ENCODE assay signal across 10 cellular contexts in the genomic region with DNA sequence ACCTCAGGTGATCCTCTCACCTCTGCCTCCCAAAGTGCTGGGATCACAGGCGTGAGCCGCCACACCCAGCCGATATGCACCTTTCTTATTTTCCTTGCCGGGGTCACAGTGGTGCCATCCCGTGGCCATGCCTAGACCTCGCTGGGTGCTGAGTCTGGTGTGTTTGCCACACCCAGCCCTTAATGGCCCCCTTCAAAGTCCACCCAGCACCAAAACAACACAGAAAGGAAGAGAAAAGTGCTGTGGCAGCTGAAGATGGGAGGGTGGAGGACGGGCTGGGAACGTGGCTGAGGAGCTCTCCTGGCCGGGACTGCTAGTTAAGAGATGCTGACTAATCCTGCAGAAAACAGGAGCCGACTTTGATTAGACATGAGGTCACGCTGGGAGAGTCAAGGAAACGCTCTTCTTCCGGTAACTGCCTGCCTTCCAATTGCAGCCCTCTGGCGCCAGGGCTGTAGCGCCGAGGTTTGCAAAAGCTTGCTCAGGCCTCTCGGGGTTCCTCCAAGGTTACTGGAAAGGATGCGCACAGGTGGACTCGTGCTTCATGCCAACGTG. TPM values are rescaled to one million over a fixed set of nuclear protein-coding genes. Genes with fewer than 3 reads are reported as not detected.
DNase-seq lines count a peak whose midpoint lies in the region; TF ChIP-seq lines count a peak whose summit lies in the region.
"Had no signal": no experiment of that assay in that cellular context is flagged by ENCODE, and none has a peak within 500 bp of the region (broad histone marks: within the 10 kb centered on the region; RNA-seq: fewer than 3 reads in every experiment).

No MANE protein-coding gene starts in this region.

- H3K36me3 ChIP-seq in hepatocyte (replicated peaks; ENCODE audit: insufficient read depth, low read depth) (no peaks in the 10 kb centered on the region), suprapubic skin (peaks cover 4% of the 10 kb centered on the region)

- WGBS in hepatocyte (ENCODE audit: low lambda C conversion rate, missing lambda C conversion rate): 65% methylated on average over 20 of the region's 20 CpGs
- WGBS in suprapubic skin: 55% methylated on average over 20 of the region's 20 CpGs

- no peak overlapping the region for H3K27ac Mint-ChIP-seq in mesothelial cell of epicardium
- H3K27ac Mint-ChIP-seq: activated naive CD8-positive, alpha-beta T cell had no signal

- no peaks in the 10 kb centered on the region for H3K4me1 ChIP-seq in hepatocyte (ENCODE audit: insufficient read depth)
- H3K4me1 ChIP-seq in suprapubic skin: peaks cover 18% of the 10 kb centered on the region

- H4K20me1 ChIP-seq in hepatocyte (ENCODE audit: insufficient read depth, poor library complexity, severe bottlenecking): no peaks in the 10 kb centered on the region

- H3K36me3 Mint-ChIP-seq in mesothelial cell of epicardium: no peaks in the 10 kb centered on the region
- H3K36me3 Mint-ChIP-seq: activated naive CD8-positive, alpha-beta T cell had no signal

- TF ChIP-seq EP300 in suprapubic skin (IDR thresholded peaks at IDR 0.05): no peak

- H2AFZ ChIP-seq in hepatocyte: no peak overlapping the region

- no peaks in the 10 kb centered on the region for H3K79me2 ChIP-seq in hepatocyte

- H3K9me2 ChIP-seq in hepatocyte (replicated peaks; ENCODE audit: insufficient read depth): no peaks in the 10 kb centered on the region

- DNase-seq in HT-29 (ENCODE audit: low spot score): peak; percentile 72
- peak; percentile 18 for DNase-seq in amniotic stem cell (lab: John Stamatoyannopoulos, UW)
- DNase-seq in hepatocyte (ENCODE audit: low spot score): peak; percentile 83
- no peak for DNase-seq in suprapubic skin (ENCODE audit: low spot score in 2 of 2)
- no peak for DNase-seq in mesothelial cell of epicardium (ENCODE audit: low spot score in 2 of 2, unreplicated experiment in 2 of 2)
- no peak for DNase-seq in OCI-M2 (lab: John Stamatoyannopoulos, UW; ENCODE audit: unreplicated experiment)
- DNase-seq in MV-4-11 (lab: John Stamatoyannopoulos, UW): no peak
- DNase-seq in activated CD8-positive, alpha-beta memory T cell treated with anti-CD3 and anti-CD28 coated beads, Interleukin-2, amount 50 U/mL, for 48 hours: no peak
- DNase-seq: RPMI8226 had no signal

- H3K27me3 ChIP-seq in hepatocyte (no peaks in the 10 kb centered on the region), suprapubic skin (no peaks in the 10 kb centered on the region)

- H3K9me3 Mint-ChIP-seq in mesothelial cell of epicardium: no peaks in the 10 kb centered on the region

- H3K4me3 ChIP-seq in hepatocyte: no peak overlapping the region
- peak overlapping the region; percentile 5 for H3K4me3 ChIP-seq in suprapubic skin

- H3K27ac ChIP-seq in hepatocyte (peak overlapping the region; percentile 68), suprapubic skin (peak overlapping the region; percentile 51)

- H3K4me1 Mint-ChIP-seq in mesothelial cell of epicardium: no peaks in the 10 kb centered on the region

- no peaks in the 10 kb centered on the region for H3K9me3 ChIP-seq in hepatocyte (ENCODE audit: low read depth)
- H3K9me3 ChIP-seq in suprapubic skin: no peaks in the 10 kb centered on the region

- TF ChIP-seq CTCF in hepatocyte (IDR thresholded peaks at IDR 0.05; ENCODE audit: poor library complexity) (peak; percentile 16), suprapubic skin (IDR thresholded peaks at IDR 0.05) (no peak), mesothelial cell of epicardium (IDR thresholded peaks at IDR 0.05; ENCODE audit: unreplicated experiment) (no peak)

- no peak overlapping the region for H3K4me3 Mint-ChIP-seq in mesothelial cell of epicardium
- H3K4me3 Mint-ChIP-seq: activated naive CD8-positive, alpha-beta T cell had no signal

- H3K4me2 ChIP-seq in hepatocyte: no peak overlapping the region

- TF ChIP-seq POLR2A in suprapubic skin (IDR thresholded peaks at IDR 0.05): no peak

- H3K27me3 Mint-ChIP-seq in mesothelial cell of epicardium (ENCODE audit: low read depth): no peaks in the 10 kb centered on the region
- H3K27me3 Mint-ChIP-seq: activated naive CD8-positive, alpha-beta T cell had no signal

RNA-seq across cellular contexts. Expression of gene SLC43A2, which starts 10.9 kb away (rescaled TPM):
- 22.4 and 34.0 TPM in 2 replicates for total RNA-seq in HT-29 (2014; rRNA removed; shearing (Covaris generic))
- 6.0 and 6.1 TPM in 2 replicates for total RNA-seq in hepatocyte
- polyA plus RNA-seq in hepatocyte: 9.8 and 10.2 TPM in 2 replicates
- 10 to 100 TPM in 2 of 4 donors, 1 to 10 TPM in 2; 4.8 to 11.8 (median 10.6) TPM for total RNA-seq in suprapubic skin
- total RNA-seq in mesothelial cell of epicardium: 12.4 to 13.3 TPM (median 12.4 TPM) in 3 replicates

RNA-seq across cellular contexts. Expression of gene SCARF1, which starts 27.8 kb away (rescaled TPM):
- total RNA-seq in HT-29 (2014; rRNA removed; shearing (Covaris generic)): 0.89 and 1.3 TPM in 2 replicates
- 0.93 and 1.2 TPM in 2 replicates for total RNA-seq in hepatocyte
- 1.0 and 2.0 TPM in 2 replicates for polyA plus RNA-seq in hepatocyte
- total RNA-seq in suprapubic skin: 10 to 100 TPM in 1 of 4 donors, 1 to 10 TPM in 3; 1.8 to 12.4 (median 4.6) TPM
- 1.5 to 2.1 TPM (median 1.8 TPM) in 3 replicates for total RNA-seq in mesothelial cell of epicardium

RNA-seq across cellular contexts. Expression of gene RILP, which starts 32.0 kb away (rescaled TPM):
- total RNA-seq in HT-29 (2014; rRNA removed; shearing (Covaris generic)): 13.1 and 13.3 TPM in 2 replicates
- total RNA-seq in hepatocyte (10.3 and 13.7 TPM in 2 replicates), suprapubic skin (10 to 100 TPM; 11.9 to 26.0 (median 20.1) TPM), mesothelial cell of epicardium (3.4 to 3.8 TPM (median 3.5 TPM) in 3 replicates)
- polyA plus RNA-seq in hepatocyte: 9.9 and 11.1 TPM in 2 replicates

RNA-seq across cellular contexts. Expression of gene PITPNA, which starts 55.1 kb away (rescaled TPM):
- 15.9 and 23.1 TPM in 2 replicates for total RNA-seq in HT-29 (2014; rRNA removed; shearing (Covaris generic))
- 25.4 and 26.8 TPM in 2 replicates for total RNA-seq in hepatocyte
- 55.0 and 58.0 TPM in 2 replicates for polyA plus RNA-seq in hepatocyte
- total RNA-seq in suprapubic skin: 10 to 100 TPM; 49.6 to 71.9 (median 61.5) TPM
- total RNA-seq in mesothelial cell of epicardium: 58.3 to 63.4 TPM (median 61.8 TPM) in 3 replicates

Comparison
In these comparisons a context has a peak if more than half of its experiments do, and no peak if none do; other contexts are left out.
1. DNase-seq: peak in HT-29 (single experiment), amniotic stem cell (single experiment) and hepatocyte (single experiment); none in suprapubic skin (0 of 2), mesothelial cell of epicardium (0 of 2), OCI-M2 (single experiment), MV-4-11 (single experiment) and activated CD8-positive, alpha-beta memory T cell treated with anti-CD3 and anti-CD28 coated beads, Interleukin-2, amount 50 U/mL, for 48 hours (single experiment).